In genomic region chr2:147621656-147622197, GRCh38 we compare ENCODE assay signal across 4 cellular contexts.
"Had no signal": no experiment of that assay in that cellular context is flagged by ENCODE, and none has a peak within 500 bp of the region (broad histone marks: within the 10 kb centered on the region; RNA-seq: fewer than 3 reads in every experiment).

No MANE protein-coding gene starts in this region.

- DNase-seq: H9, HCEC 1CT, IMR-90 had no signal

- H3K4me2 ChIP-seq: GM23338 had no signal

- H2AFZ ChIP-seq: GM23338 had no signal

- H3K4me3 ChIP-seq: GM23338 had no signal
